ENCODE assay signal across 13 cellular contexts in the genomic region with DNA sequence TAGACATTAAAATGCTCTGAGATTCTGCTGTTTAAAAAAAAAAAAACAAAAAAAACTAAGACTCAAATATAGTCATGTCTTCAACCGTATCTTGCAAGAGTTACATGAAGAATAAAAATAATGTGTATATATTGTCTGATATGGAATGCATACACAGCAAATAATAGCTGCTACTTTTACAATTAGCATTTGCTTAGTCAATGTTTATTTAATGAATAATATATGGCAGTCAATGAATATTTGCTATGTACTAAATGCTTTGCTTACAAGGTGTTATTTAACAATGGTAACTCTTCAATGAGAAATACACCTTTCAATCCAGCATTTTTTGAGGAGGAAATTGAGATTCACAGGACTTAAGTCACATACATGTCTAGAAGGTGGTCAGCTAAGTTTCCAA.
DNase-seq lines count a peak whose midpoint lies in the region; ATAC-seq, FAIRE-seq and TF ChIP-seq lines count a peak whose summit lies in the region.
"Had no signal": no experiment of that assay in that cellular context is flagged by ENCODE, and none has a peak within 500 bp of the region (broad histone marks: within the 10 kb centered on the region; RNA-seq: fewer than 3 reads in every experiment).

No MANE protein-coding gene starts in this region.

- FAIRE-seq in HepG2 (lab: Jason Lieb, UNC) = no peak
- FAIRE-seq: GM12878, GM18507 had no signal

- H3K9me2 ChIP-seq in PC-9 (ENCODE audit: insufficient read depth) = no peaks in the 10 kb centered on the region

- 4% methylated on average over 1 of the region's 1 CpG for WGBS in HepG2 (ENCODE audit: low lambda C conversion rate)
- WGBS in right lobe of liver (ENCODE audit: insufficient coverage, low coverage, low lambda C conversion rate, missing lambda C conversion rate) = 86% methylated on average over 1 of the region's 1 CpG

- no peak for ATAC-seq in HepG2
- ATAC-seq in right lobe of liver = no peak
- peak; percentile 59 for ATAC-seq in esophagus mucosa
- ATAC-seq in HG03108 (IDR thresholded peaks at IDR 0.05; ENCODE audit: unreplicated experiment) = no peak
- ATAC-seq in HG02642 (IDR thresholded peaks at IDR 0.05; ENCODE audit: poor library complexity, unreplicated experiment) = no peak
- ATAC-seq: GM12878 had no signal

- H3K9ac ChIP-seq in HepG2 (ENCODE audit: insufficient read depth, low read depth, low read length) = no peak overlapping the region

- no peak overlapping the region for H3K4me2 ChIP-seq in HepG2 (ENCODE audit: low read depth, low read length)
- peak overlapping the region; percentile 47 for H3K4me2 ChIP-seq in PC-9

- peaks cover 33% of the 10 kb centered on the region for H3F3A ChIP-seq in PC-9 (ENCODE audit: insufficient read depth, low read depth)

- H3K4me3 ChIP-seq in HepG2 (replicated peaks in 1 of 3; ENCODE audit: insufficient read depth in 1 of 3, low read depth in 2 of 3, low read length in 3 of 3) (no peak overlapping the region), right lobe of liver (no peak overlapping the region), PC-9 (no peak overlapping the region)
- H3K4me3 ChIP-seq: GM12878 had no signal

- BruUV-seq in HepG2 (replicated peaks; lab: Mats Ljungman, UMichigan) (no TSS peak), PC-9 (replicated peaks; lab: Mats Ljungman, UMichigan) (no TSS peak)

- H2AFZ ChIP-seq in HepG2 (ENCODE audit: low read length) (no peak overlapping the region), PC-9 (no peak overlapping the region)

- POLR2A ChIA-PET in HepG2 (lab: Yijun Ruan, JAX) (no interaction called here), PC-9 (lab: Charles Lee; ENCODE audit: unreplicated experiment) (no interaction called here)

- DNase-seq in HepG2 (ENCODE audit: low spot score) = no peak
- DNase-seq in right lobe of liver = no peak
- DNase-seq in PC-9 = peak in 1 of 2 experiments; percentile 56
- DNase-seq in T1000 (lab: John Stamatoyannopoulos, UW) = no peak
- DNase-seq in activated CD4-positive, alpha-beta T cell treated with anti-CD3 and anti-CD28 coated beads for 1 hour = no peak
- DNase-seq: CD8-positive, alpha-beta memory T cell; DMS79; HCEC 1CT had no signal

- H4K20me1 ChIP-seq in HepG2 (ENCODE audit: insufficient read depth, low read length) (no peaks in the 10 kb centered on the region), PC-9 (ENCODE audit: insufficient read depth) (no peaks in the 10 kb centered on the region)

- H3K27me3 ChIP-seq in HepG2 (ENCODE audit: control insufficient read depth in 1 of 2, insufficient read depth in 2 of 2, low read length in 2 of 2) = no peaks in the 10 kb centered on the region
- no peaks in the 10 kb centered on the region for H3K27me3 ChIP-seq in right lobe of liver
- H3K27me3 ChIP-seq in PC-9 (ENCODE audit: insufficient read depth, low read depth) = no peaks in the 10 kb centered on the region

- no peak overlapping the region for H3K27ac ChIP-seq in HepG2 (ENCODE audit: extremely low read length, insufficient read depth, low read length)
- no peak overlapping the region for H3K27ac ChIP-seq in right lobe of liver
- peak overlapping the region; percentile 86 for H3K27ac ChIP-seq in PC-9

- no peak for TF ChIP-seq POLR2A in HepG2 (IDR thresholded peaks at IDR 0.05; ENCODE audit: insufficient read depth in 1 of 2, low read depth in 2 of 2, low read length in 2 of 2)
- TF ChIP-seq POLR2A in right lobe of liver (IDR thresholded peaks at IDR 0.05) = no peak

- H3K9me3 ChIP-seq in HepG2 (ENCODE audit: low read length) = peaks cover 6% of the 10 kb centered on the region; the same call in 1 of the 2 replicates
- H3K9me3 ChIP-seq in right lobe of liver = no peaks in the 10 kb centered on the region
- peaks cover 3% of the 10 kb centered on the region for H3K9me3 ChIP-seq in PC-9 (ENCODE audit: insufficient read depth, low read depth)

- no peak for TF ChIP-seq RAD21 in HepG2 (CRISPR knock-in tag; IDR thresholded peaks at IDR 0.05)

- TF ChIP-seq CTCF in HepG2 (CRISPR knock-in tag; IDR thresholded peaks at IDR 0.05) (no peak), right lobe of liver (IDR thresholded peaks at IDR 0.05) (no peak), PC-9 (conservative IDR thresholded peaks at IDR 0.05) (no peak)

- intact Hi-C loops in HepG2 (cut with micrococcal nuclease; ENCODE audit: unreplicated experiment) (no loop called here), right lobe of liver (cut with DNase I) (no loop called here), PC-9 (cut with micrococcal nuclease; ENCODE audit: unreplicated experiment) (no loop called here)

- no peak for TF ChIP-seq EP300 in HepG2 (IDR thresholded peaks at IDR 0.05; ENCODE audit: low read depth in 2 of 2, low read length in 2 of 2)
- TF ChIP-seq EP300 in HepG2 (CRISPR knock-in tag; IDR thresholded peaks at IDR 0.05; ENCODE audit: borderline replicate concordance) = no peak

- CTCF ChIA-PET in HepG2 (lab: Yijun Ruan, JAX; ENCODE audit: low intra/inter-chr PET ratio, low total read pairs) (no interaction called here), PC-9 (lab: Charles Lee) (no interaction called here)

- H3K36me3 ChIP-seq in HepG2 (replicated peaks in 1 of 2; ENCODE audit: control insufficient read depth in 1 of 2, insufficient read depth in 2 of 2, low read length in 2 of 2) (no peaks in the 10 kb centered on the region), right lobe of liver (no peaks in the 10 kb centered on the region), PC-9 (ENCODE audit: low read depth) (no peaks in the 10 kb centered on the region)

- H3K79me2 ChIP-seq in HepG2 (ENCODE audit: insufficient read depth, low read length) = no peaks in the 10 kb centered on the region
- H3K79me2 ChIP-seq in PC-9 (ENCODE audit: low read depth) = no peaks in the 10 kb centered on the region

- H3K4me1 ChIP-seq in HepG2 (ENCODE audit: insufficient read depth, low read length) = no peaks in the 10 kb centered on the region
- no peaks in the 10 kb centered on the region for H3K4me1 ChIP-seq in right lobe of liver
- H3K4me1 ChIP-seq in PC-9 (replicated peaks; ENCODE audit: insufficient read depth) = peaks cover 46% of the 10 kb centered on the region

- in situ Hi-C loops in HepG2 (cut with HindIII; ENCODE audit: extremely low pct_ligation_motif_present, low pct_unique_long_range_greater_than_20kb) = no loop called here

TF ChIP-seq in HepG2, 621 proteins besides CTCF, POLR2A, EP300 and RAD21:
- TF ChIP-seq MAFK (conservative IDR thresholded peaks at IDR 0.05 in 1 of 2, IDR thresholded peaks at IDR 0.05 in 1 of 2; ENCODE audit: low read length in 2 of 2) = peak; percentile 18 to 51; a peak in 1 of 4 replicates
- TF ChIP-seq ZMYM4 (CRISPR knock-in tag; IDR thresholded peaks at IDR 0.05) = no peak
- 0 out of 2 replicates have a peak, but pooled peaks have one; percentile 29 for TF ChIP-seq MAFF (IDR thresholded peaks at IDR 0.05; ENCODE audit: low read depth, low read length)
